ENCODE assay signal across 21 cellular contexts in genomic region chr6:48744948-48745347, GRCh38.
A peak's percentile ranks its signal among the peaks of the same experiment; 100 is the strongest.
DNase-seq lines count a peak whose midpoint lies in the region; ATAC-seq and TF ChIP-seq lines count a peak whose summit lies in the region.
"Had no signal": no experiment of that assay in that cellular context is flagged by ENCODE, and none has a peak within 500 bp of the region (broad histone marks: within the 10 kb centered on the region; RNA-seq: fewer than 3 reads in every experiment).

No MANE protein-coding gene starts in this region.

- H3K36me3 ChIP-seq in adipocyte (ENCODE audit: control insufficient read depth, insufficient read depth, low read length, severe bottlenecking) (no peaks in the 10 kb centered on the region), tibial nerve (no peaks in the 10 kb centered on the region)
- H3K36me3 ChIP-seq: cardiac muscle cell, upper lobe of right lung had no signal

- H3K27ac ChIP-seq in tibial nerve, result no peak overlapping the region
- H3K27ac ChIP-seq: cardiac muscle cell, skin epidermis, upper lobe of right lung had no signal

- H3K27me3 ChIP-seq in adipocyte (replicated peaks; ENCODE audit: control insufficient read depth, insufficient read depth, low read length) (no peaks in the 10 kb centered on the region), tibial nerve (no peaks in the 10 kb centered on the region)
- H3K27me3 ChIP-seq: cardiac muscle cell, upper lobe of right lung had no signal

- H3K4me1 ChIP-seq in adipocyte (ENCODE audit: control insufficient read depth, insufficient read depth, low read length), result peaks cover 20% of the 10 kb centered on the region
- no peaks in the 10 kb centered on the region for H3K4me1 ChIP-seq in tibial nerve
- H3K4me1 ChIP-seq: upper lobe of right lung had no signal

- no peak for ATAC-seq in GM21360 (IDR thresholded peaks at IDR 0.05; ENCODE audit: unreplicated experiment)
- ATAC-seq: activated T-helper 17 cell treated with anti-CD3 and anti-CD28 coated beads, Interleukin-2, amount 50 U/mL, for 72 hours; GM12878; naive thymus-derived CD8-positive, alpha-beta T cell; upper lobe of right lung had no signal

- H3K9ac ChIP-seq in adipocyte (ENCODE audit: low read length), result no peak overlapping the region

- no peak overlapping the region for H3K4me3 ChIP-seq in adipocyte (ENCODE audit: low read length)
- no peak overlapping the region for H3K4me3 ChIP-seq in fibroblast of pulmonary artery (replicated peaks; ENCODE audit: low read depth, low read length)
- H3K4me3 ChIP-seq in tibial nerve, result no peak overlapping the region
- H3K4me3 ChIP-seq: cardiac muscle cell, GM12878, skin epidermis, upper lobe of right lung had no signal

- peak; percentile 27 for DNase-seq in HPDE6-E6E7 (ENCODE audit: extremely low spot score)
- peak; percentile 76 for DNase-seq in adipocyte (ENCODE audit: low read depth)
- DNase-seq in fibroblast of pulmonary artery (ENCODE audit: low read depth), result peak; percentile 55
- peak; percentile 53 for DNase-seq in stromal cell of bone marrow (ENCODE audit: low read depth)
- no peak for DNase-seq in tibial nerve (ENCODE audit: low spot score in 2 of 2)
- DNase-seq in OCI-M1 (lab: John Stamatoyannopoulos, UW), result no peak
- DNase-seq: activated CD4-positive, alpha-beta T cell treated with anti-CD3 and anti-CD28 coated beads, Interleukin-2, amount 10 ng/mL, durations not matched to agents 24 days and 14 days; activated naive CD8-positive, alpha-beta T cell treated with anti-CD3 and anti-CD28 coated beads, Interleukin-2, amount 10 ng/mL, durations not matched to agents 7 days and 5 days; GF-D8; KBM-7; kidney glomerular epithelial cell; naive thymus-derived CD8-positive, alpha-beta T cell; NCI-H187 treated with DMSO at 0.1 percent for 48 hours; NCI-H345; posterior cingulate gyrus; upper lobe of right lung had no signal

- no peak for TF ChIP-seq POLR2A in tibial nerve (IDR thresholded peaks at IDR 0.05)

- TF ChIP-seq EP300 in tibial nerve (IDR thresholded peaks at IDR 0.05), result no peak

- H3K9me3 ChIP-seq in adipocyte (ENCODE audit: control insufficient read depth, low read length) (no peaks in the 10 kb centered on the region), tibial nerve (no peaks in the 10 kb centered on the region)
- H3K9me3 ChIP-seq: upper lobe of right lung had no signal

- TF ChIP-seq CTCF in fibroblast of pulmonary artery (IDR thresholded peaks at IDR 0.05; ENCODE audit: low read length, missing control alignments) (no peak), tibial nerve (IDR thresholded peaks at IDR 0.05) (no peak)

Comparison
In these comparisons a context has a peak if more than half of its experiments do, and no peak if none do; other contexts are left out.
1. DNase-seq: peak in HPDE6-E6E7 (single experiment), adipocyte (single experiment), fibroblast of pulmonary artery (single experiment) and stromal cell of bone marrow (single experiment); none in tibial nerve (0 of 2) and OCI-M1 (single experiment).